8 cellular contexts compared by ENCODE assay signal in the genomic region with DNA sequence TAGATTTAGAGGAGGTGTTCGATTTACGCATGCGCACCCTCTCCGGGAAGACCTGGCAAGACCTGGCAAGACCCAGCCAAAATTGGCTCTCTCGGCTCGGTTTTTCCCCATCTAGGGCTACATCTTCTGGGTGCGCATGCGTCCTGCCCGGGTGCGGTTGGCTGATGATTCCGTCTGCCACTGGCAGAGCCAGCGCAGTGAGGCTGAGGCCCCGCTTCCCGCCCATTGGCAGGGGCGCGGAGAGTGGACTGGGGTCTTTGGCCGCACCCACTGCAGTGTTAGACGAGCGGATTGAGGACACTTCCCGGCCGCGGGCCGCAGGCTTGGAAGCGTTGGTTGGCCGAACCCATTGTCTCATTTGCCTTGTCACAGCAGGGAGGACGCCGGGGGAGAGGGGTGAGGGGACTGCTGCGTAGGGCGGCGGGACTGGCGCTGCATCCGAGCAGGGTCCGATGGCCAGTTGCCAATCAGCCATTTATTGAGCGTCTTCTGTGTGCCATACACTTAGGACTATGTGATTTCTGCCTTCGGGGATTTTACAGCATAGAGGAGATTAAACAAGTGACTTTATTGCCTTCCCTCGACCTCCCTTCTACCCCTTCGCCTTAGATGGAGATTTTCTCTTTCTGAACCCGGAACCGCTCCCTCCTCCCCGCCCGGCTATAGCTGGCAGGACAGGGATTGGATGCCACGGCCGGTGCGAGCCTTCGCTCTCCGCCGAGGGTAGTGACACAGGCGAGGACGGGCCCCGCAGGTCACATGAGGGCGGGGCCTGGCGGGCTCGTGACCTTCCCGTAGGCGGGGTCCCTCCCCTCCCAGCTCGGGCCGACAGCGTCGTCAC. TPM values are rescaled to one million over a fixed set of nuclear protein-coding genes. Genes with fewer than 3 reads are reported as not detected.
DNase-seq lines count a peak whose midpoint lies in the region; ATAC-seq, FAIRE-seq and TF ChIP-seq lines count a peak whose summit lies in the region.

No MANE protein-coding gene starts in this region.

- peak; percentile 67 for FAIRE-seq in keratinocyte (lab: Jason Lieb, UNC)

- peaks cover 11% of the 10 kb centered on the region for H3K4me1 ChIP-seq in keratinocyte (ENCODE audit: control insufficient read depth, extremely low read depth, insufficient read depth, low read length)

- H3K9ac ChIP-seq in keratinocyte (ENCODE audit: control insufficient read depth, extremely low read depth, insufficient read depth, low read length), result peak overlapping the region; percentile 90

- no peak for TF ChIP-seq CTCF in keratinocyte (optimal IDR thresholded peaks at IDR 0.05 in 1 of 3, IDR thresholded peaks at IDR 0.05 in 1 of 3, conservative IDR thresholded peaks at IDR 0.05 in 1 of 3; ENCODE audit: extremely low read depth in 1 of 3, insufficient read depth in 2 of 3, low read length in 3 of 3)

- peak overlapping the region; percentile 93 for H3K4me2 ChIP-seq in keratinocyte (ENCODE audit: control insufficient read depth, extremely low read depth, insufficient read depth, low read depth, low read length)

- H2AFZ ChIP-seq in keratinocyte (ENCODE audit: control insufficient read depth, low read length), result peak overlapping the region; percentile 88

- H3K4me3 ChIP-seq in keratinocyte (ENCODE audit: control insufficient read depth in 2 of 3, extremely low read depth in 1 of 3, insufficient read depth in 2 of 3, low read depth in 1 of 3, low read length in 3 of 3), result peak overlapping the region; percentile 38 to 82 (median 39)

- H3K9me3 ChIP-seq in keratinocyte (ENCODE audit: control insufficient read depth, low read depth, low read length), result no peaks in the 10 kb centered on the region

- peak; percentile 97 for DNase-seq in Ammon's horn (ENCODE audit: low spot score)
- peak; percentile 100 for DNase-seq in NCI-H460 (ENCODE audit: extremely low read depth, low read depth)
- DNase-seq in activated CD4-positive, alpha-beta T cell treated with anti-CD3 and anti-CD28 coated beads for 1 hour, result peak; percentile 94
- peak; percentile 97 for DNase-seq in cerebellum (ENCODE audit: low spot score)
- peak; percentile 99 for DNase-seq in keratinocyte (ENCODE audit: low read depth, low spot score)
- DNase-seq in stimulated activated CD4-positive, alpha-beta T cell treated with anti-CD3 and anti-CD28 coated beads, Interleukin-12 subunit alpha, Interleukin-12 subunit beta, amount 100 ng/mL, for 48 hours (ENCODE audit: low read depth in 2 of 3, low spot score in 1 of 3), result peak; percentile 96 to 97 (median 96)

- ATAC-seq in HG03432 (IDR thresholded peaks at IDR 0.05; ENCODE audit: unreplicated experiment), result peak; percentile 78

- no peaks in the 10 kb centered on the region for H4K20me1 ChIP-seq in keratinocyte (ENCODE audit: control insufficient read depth, extremely low read depth, insufficient read depth, low read length)

- no peaks in the 10 kb centered on the region for H3K27me3 ChIP-seq in keratinocyte (ENCODE audit: control insufficient read depth, extremely low read depth, insufficient read depth, low read length)

- H3K9me1 ChIP-seq in keratinocyte (ENCODE audit: control insufficient read depth, extremely low read depth, insufficient read depth, low read length), result no peaks in the 10 kb centered on the region

- H3K79me2 ChIP-seq in keratinocyte (ENCODE audit: control insufficient read depth, insufficient read depth, low read length), result no peaks in the 10 kb centered on the region

- peak overlapping the region; percentile 90 for H3K27ac ChIP-seq in keratinocyte (ENCODE audit: control insufficient read depth, insufficient read depth, low read length)

- no peaks in the 10 kb centered on the region for H3K36me3 ChIP-seq in keratinocyte (ENCODE audit: control insufficient read depth in 2 of 2, extremely low read depth in 1 of 2, insufficient read depth in 2 of 2, low read length in 2 of 2)

- TF ChIP-seq POLR2A in GM19193 (IDR thresholded peaks at IDR 0.05; ENCODE audit: extremely low read depth, insufficient read depth, insufficient read length), result peak; percentile 77

- dilution Hi-C loops in keratinocyte (cut with MboI; ENCODE audit: extremely low pct_ligation_motif_present, low sequenced_read_pairs), result no loop called here

RNA-seq across cellular contexts. Expression of gene MEF2D, which starts 43.7 kb away (rescaled TPM):
- 23.8 and 26.3 TPM in 2 replicates for total RNA-seq in NCI-H460 (2014; rRNA removed; shearing (Covaris generic))
- polyA plus RNA-seq in NCI-H460 (2014; cell fraction: nucleus; rRNA removed), result 13.9 and 18.0 TPM in 2 replicates
- 6.5 TPM for total RNA-seq in cerebellum
- 8.7 to 11.5 TPM (median 9.3 TPM) in 3 replicates for polyA plus RNA-seq in keratinocyte
- polyA plus RNA-seq in keratinocyte (2011; ENCODE audit: low read depth), result 13.9 TPM
- polyA plus RNA-seq in keratinocyte (2011; cell fraction: cytosol; rRNA removed), result 9.2 and 17.8 TPM in 2 replicates
- polyA plus RNA-seq in keratinocyte (2011; cell fraction: nucleus; rRNA removed), result 32.8 and 43.7 TPM in 2 replicates
- polyA plus RNA-seq in keratinocyte (2012; ENCODE audit: low replicate concordance), result 19.5 and 20.9 TPM in 2 replicates
- 7.3 to 38.8 TPM (median 10.3 TPM) in 3 replicates for polyA minus RNA-seq in keratinocyte
- 25.7 TPM for polyA minus RNA-seq in keratinocyte (2011; cell fraction: cytosol; rRNA and poly(A)+ RNA removed)
- 18.3 and 27.6 TPM in 2 replicates for polyA minus RNA-seq in keratinocyte (2011; cell fraction: nucleus; rRNA and poly(A)+ RNA removed)

Comparison
In these comparisons a context has a peak if more than half of its experiments do, and no peak if none do; other contexts are left out.
1. Peak in every context shown above with its lines: DNase-seq, ATAC-seq, H3K4me3 ChIP-seq and H3K27ac ChIP-seq.